1 cellular context compared by ENCODE assay signal in the genomic region with DNA sequence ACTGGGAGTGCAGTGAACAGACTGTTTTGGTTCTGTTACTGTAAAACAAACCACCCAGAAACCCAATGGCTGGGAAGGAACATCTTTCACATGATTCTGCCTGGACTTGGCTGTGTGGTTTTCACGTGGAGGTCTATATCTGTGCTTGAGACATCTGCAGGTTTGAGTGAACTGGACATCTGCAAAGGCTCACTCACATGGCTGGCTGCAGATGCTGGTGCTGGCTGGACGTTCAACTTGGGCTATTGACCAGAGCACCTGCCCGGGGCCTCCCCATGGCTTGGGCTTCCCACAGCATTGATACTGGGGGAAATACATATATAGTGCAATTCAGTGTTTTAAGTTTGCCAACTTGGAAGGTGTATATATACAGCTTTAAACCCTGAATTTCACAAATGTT.
TF ChIP-seq lines count a peak whose summit lies in the region.

No MANE protein-coding gene starts in this region.

TF ChIP-seq in HepG2, 621 proteins besides CTCF, POLR2A, EP300 and RAD21 (continued from another document):
- TF ChIP-seq TRIM22 (IDR thresholded peaks at IDR 0.05): no peak
- no peak for TF ChIP-seq RFX1 (IDR thresholded peaks at IDR 0.05)
